ENCODE assay signal across 1 cellular context in genomic region chr6:12008366-12009179, GRCh38.
A peak's percentile ranks its signal among the peaks of the same experiment; 100 is the strongest.
TF ChIP-seq lines count a peak whose summit lies in the region.

No MANE protein-coding gene starts in this region.

TF ChIP-seq in K562, 482 proteins besides CTCF, POLR2A, EP300 and RAD21 (continued from another document and continues in another):
- TF ChIP-seq, protein P1, sequence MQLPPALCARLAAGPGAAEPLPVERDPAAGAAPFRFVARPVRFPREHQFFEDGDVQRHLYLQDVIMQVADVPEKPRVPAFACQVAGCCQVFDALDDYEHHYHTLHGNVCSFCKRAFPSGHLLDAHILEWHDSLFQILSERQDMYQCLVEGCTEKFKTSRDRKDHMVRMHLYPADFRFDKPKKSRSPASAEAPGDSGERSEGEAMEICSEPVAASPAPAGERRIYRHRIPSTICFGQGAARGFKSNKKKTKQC (CRISPR knock-in tag; IDR thresholded peaks at IDR 0.05) = 0 out of 2 replicates have a peak, but pooled peaks have one; percentile 5
- TF ChIP-seq SRF (CRISPR knock-in tag; IDR thresholded peaks at IDR 0.05) (no peak; a peak in 1 of 4 replicates), POLR3G (IDR thresholded peaks at IDR 0.05; ENCODE audit: extremely low read depth, insufficient read length, insufficient replicate concordance) (no peak), ZNF707 (CRISPR knock-in tag; conservative IDR thresholded peaks at IDR 0.05) (0 out of 2 replicates have a peak, but pooled peaks have one; percentile 3), PCBP1 (IDR thresholded peaks at IDR 0.05; ENCODE audit: low read depth, low read length, poor library complexity, severe bottlenecking) (peak; percentile 67), CTCFL (IDR thresholded peaks at IDR 0.05; ENCODE audit: borderline replicate concordance, insufficient read depth, low read depth, low read length, poor library complexity, severe bottlenecking) (no peak), MAX (CRISPR knock-in tag; IDR thresholded peaks at IDR 0.05) (peak; percentile 50; the same call in 1 of the 2 replicates), TSC22D4 (tag; IDR thresholded peaks at IDR 0.05) (no peak), MAFF (IDR thresholded peaks at IDR 0.05; ENCODE audit: low read length) (no peak), PATZ1 (CRISPR knock-in tag; IDR thresholded peaks at IDR 0.05; ENCODE audit: borderline replicate concordance) (no peak; the same call in 1 of the 2 replicates), ZNF212 (CRISPR knock-in tag; IDR thresholded peaks at IDR 0.05) (no peak), ILK (tag; IDR thresholded peaks at IDR 0.05; ENCODE audit: borderline replicate concordance, low read depth) (no peak), EZH2 (IDR thresholded peaks at IDR 0.05; ENCODE audit: borderline replicate concordance, low read depth, low read length) (no peak), RBFOX2 (IDR thresholded peaks at IDR 0.05; ENCODE audit: low read depth, low read length) (peak; percentile 94), HMGN3 (IDR thresholded peaks at IDR 0.05; ENCODE audit: borderline replicate concordance, extremely low read depth, insufficient read length, low read depth, low read length) (peak; percentile 91), PHB2 (IDR thresholded peaks at IDR 0.05; ENCODE audit: low read depth) (0 out of 2 replicates have a peak, but pooled peaks have one; percentile 5), SMARCC2 (IDR thresholded peaks at IDR 0.05; ENCODE audit: low read depth) (peak; percentile 62), XRCC5 (IDR thresholded peaks at IDR 0.05; ENCODE audit: low read depth, low read length) (0 out of 2 replicates have a peak, but pooled peaks have one; percentile 90), TBP (optimal IDR thresholded peaks at IDR 0.05; ENCODE audit: low read depth, low read length) (peak; percentile 65), PHF20 (IDR thresholded peaks at IDR 0.05; ENCODE audit: partially characterized antibody) (no peak), VEZF1 (CRISPR knock-in tag; IDR thresholded peaks at IDR 0.05) (peak; percentile 99), ARID1B (IDR thresholded peaks at IDR 0.05) (peak; percentile 70), HDAC1 (IDR thresholded peaks at IDR 0.05) (peak in 1 of 2 experiments; percentile 77; a peak in 2 of 4 replicates), MBD2 (IDR thresholded peaks at IDR 0.05; ENCODE audit: borderline replicate concordance, low read depth) (peak; percentile 67; the same call in 1 of the 2 replicates), BMI1 (IDR thresholded peaks at IDR 0.05; ENCODE audit: low read length) (0 out of 2 replicates have a peak, but pooled peaks have one; percentile 14), HNRNPLL (IDR thresholded peaks at IDR 0.05; ENCODE audit: low read depth, low read length, poor library complexity, severe bottlenecking) (peak; percentile 64), HDAC6 (IDR thresholded peaks at IDR 0.05; ENCODE audit: low read depth, low read length) (no peak), ID3 (CRISPR knock-in tag; IDR thresholded peaks at IDR 0.05) (no peak), ID3 (tag; IDR thresholded peaks at IDR 0.05) (peak; percentile 49; the same call in 1 of the 2 replicates), CEBPB (tag; IDR thresholded peaks at IDR 0.05) (no peak), ZNF184 (CRISPR knock-in tag; IDR thresholded peaks at IDR 0.05) (no peak), HMG20A (CRISPR knock-in tag; conservative IDR thresholded peaks at IDR 0.05) (no peak), ZC3H8 (IDR thresholded peaks at IDR 0.05) (no peak), ZNF311 (CRISPR knock-in tag; IDR thresholded peaks at IDR 0.05) (0 out of 2 replicates have a peak, but pooled peaks have one; percentile 15), NFIC (IDR thresholded peaks at IDR 0.05) (peak; percentile 31; the same call in 1 of the 2 replicates), BCL6 (CRISPR knock-in tag; IDR thresholded peaks at IDR 0.05) (no peak), SAP30 (IDR thresholded peaks at IDR 0.05; ENCODE audit: borderline replicate concordance, insufficient read depth, low read depth, low read length, poor library complexity, severe bottlenecking) (peak; percentile 55), HLTF (IDR thresholded peaks at IDR 0.05) (peak; percentile 29; the same call in 1 of the 2 replicates), MYC (IDR thresholded peaks at IDR 0.05; ENCODE audit: low read depth, low read length) (peak; percentile 85; the same call in 1 of the 2 replicates), MYC (CRISPR knock-in tag; IDR thresholded peaks at IDR 0.05; ENCODE audit: borderline replicate concordance, low read depth) (no peak), MEF2D (tag; conservative IDR thresholded peaks at IDR 0.05; ENCODE audit: low read depth) (no peak), ZNF592 (IDR thresholded peaks at IDR 0.05) (peak; percentile 27), ZNF764 (CRISPR knock-in tag; IDR thresholded peaks at IDR 0.05; ENCODE audit: low read depth) (no peak), CREM (IDR thresholded peaks at IDR 0.05; ENCODE audit: low read depth) (peak; percentile 77), GTF2F1 (IDR thresholded peaks at IDR 0.05; ENCODE audit: low read depth, low read length) (peak; percentile 34; the same call in 1 of the 2 replicates), CREB1 (IDR thresholded peaks at IDR 0.05) (no peak; the same call in 1 of the 2 replicates), CREB1 (CRISPR knock-in tag; IDR thresholded peaks at IDR 0.05) (peak; percentile 48; the same call in 1 of the 2 replicates)
- TF ChIP-seq, protein P2, sequence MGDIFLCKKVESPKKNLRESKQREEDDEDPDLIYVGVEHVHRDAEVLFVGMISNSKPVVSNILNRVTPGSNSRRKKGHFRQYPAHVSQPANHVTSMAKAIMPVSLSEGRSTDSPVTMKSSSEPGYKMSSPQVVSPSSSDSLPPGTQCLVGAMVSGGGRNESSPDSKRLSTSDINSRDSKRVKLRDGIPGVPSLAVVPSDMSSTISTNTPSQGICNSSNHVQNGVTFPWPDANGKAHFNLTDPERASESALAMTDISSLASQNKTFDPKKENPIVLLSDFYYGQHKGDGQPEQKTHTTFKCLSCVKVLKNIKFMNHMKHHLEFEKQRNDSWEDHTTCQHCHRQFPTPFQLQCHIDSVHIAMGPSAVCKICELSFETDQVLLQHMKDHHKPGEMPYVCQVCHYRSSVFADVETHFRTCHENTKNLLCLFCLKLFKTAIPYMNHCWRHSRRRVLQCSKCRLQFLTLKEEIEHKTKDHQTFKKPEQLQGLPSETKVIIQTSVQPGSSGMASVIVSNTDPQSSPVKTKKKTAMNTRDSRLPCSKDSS (IDR thresholded peaks at IDR 0.05; ENCODE audit: low read depth, partially characterized antibody) = no peak
- TF ChIP-seq, protein P3, sequence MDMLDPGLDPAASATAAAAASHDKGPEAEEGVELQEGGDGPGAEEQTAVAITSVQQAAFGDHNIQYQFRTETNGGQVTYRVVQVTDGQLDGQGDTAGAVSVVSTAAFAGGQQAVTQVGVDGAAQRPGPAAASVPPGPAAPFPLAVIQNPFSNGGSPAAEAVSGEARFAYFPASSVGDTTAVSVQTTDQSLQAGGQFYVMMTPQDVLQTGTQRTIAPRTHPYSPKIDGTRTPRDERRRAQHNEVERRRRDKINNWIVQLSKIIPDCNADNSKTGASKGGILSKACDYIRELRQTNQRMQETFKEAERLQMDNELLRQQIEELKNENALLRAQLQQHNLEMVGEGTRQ (CRISPR knock-in tag; IDR thresholded peaks at IDR 0.05) = no peak
- TF ChIP-seq, protein P4, sequence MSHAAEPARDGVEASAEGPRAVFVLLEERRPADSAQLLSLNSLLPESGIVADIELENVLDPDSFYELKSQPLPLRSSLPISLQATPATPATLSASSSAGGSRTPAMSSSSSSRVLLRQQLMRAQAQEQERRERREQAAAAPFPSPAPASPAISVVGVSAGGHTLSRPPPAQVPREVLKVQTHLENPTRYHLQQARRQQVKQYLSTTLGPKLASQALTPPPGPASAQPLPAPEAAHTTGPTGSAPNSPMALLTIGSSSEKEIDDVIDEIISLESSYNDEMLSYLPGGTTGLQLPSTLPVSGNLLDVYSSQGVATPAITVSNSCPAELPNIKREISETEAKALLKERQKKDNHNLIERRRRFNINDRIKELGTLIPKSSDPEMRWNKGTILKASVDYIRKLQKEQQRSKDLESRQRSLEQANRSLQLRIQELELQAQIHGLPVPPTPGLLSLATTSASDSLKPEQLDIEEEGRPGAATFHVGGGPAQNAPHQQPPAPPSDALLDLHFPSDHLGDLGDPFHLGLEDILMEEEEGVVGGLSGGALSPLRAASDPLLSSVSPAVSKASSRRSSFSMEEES (CRISPR knock-in tag; IDR thresholded peaks at IDR 0.05) = no peak
- TF ChIP-seq, protein P5, sequence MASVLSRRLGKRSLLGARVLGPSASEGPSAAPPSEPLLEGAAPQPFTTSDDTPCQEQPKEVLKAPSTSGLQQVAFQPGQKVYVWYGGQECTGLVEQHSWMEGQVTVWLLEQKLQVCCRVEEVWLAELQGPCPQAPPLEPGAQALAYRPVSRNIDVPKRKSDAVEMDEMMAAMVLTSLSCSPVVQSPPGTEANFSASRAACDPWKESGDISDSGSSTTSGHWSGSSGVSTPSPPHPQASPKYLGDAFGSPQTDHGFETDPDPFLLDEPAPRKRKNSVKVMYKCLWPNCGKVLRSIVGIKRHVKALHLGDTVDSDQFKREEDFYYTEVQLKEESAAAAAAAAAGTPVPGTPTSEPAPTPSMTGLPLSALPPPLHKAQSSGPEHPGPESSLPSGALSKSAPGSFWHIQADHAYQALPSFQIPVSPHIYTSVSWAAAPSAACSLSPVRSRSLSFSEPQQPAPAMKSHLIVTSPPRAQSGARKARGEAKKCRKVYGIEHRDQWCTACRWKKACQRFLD (CRISPR knock-in tag; IDR thresholded peaks at IDR 0.05) = peak; percentile 92; the same call in 1 of the 2 replicates
